ENCODE assay signal across 1 cellular context in genomic region chr14:74511966-74512365, GRCh38.
TF ChIP-seq lines count a peak whose summit lies in the region.

No MANE protein-coding gene starts in this region.

TF ChIP-seq in endothelial cell of umbilical vein, 7 proteins besides CTCF, POLR2A, EP300 and RAD21:
- TF ChIP-seq GATA2 (IDR thresholded peaks at IDR 0.05; ENCODE audit: insufficient read depth, insufficient read length, low read depth, low read length) (no peak), FOS (IDR thresholded peaks at IDR 0.05; ENCODE audit: borderline replicate concordance, insufficient read depth, low read length) (no peak), EZH2 (IDR thresholded peaks at IDR 0.05; ENCODE audit: borderline replicate concordance, low read depth, low read length, severe bottlenecking) (no peak), MYC (IDR thresholded peaks at IDR 0.05; ENCODE audit: low read depth, low read length) (no peak), MAX (IDR thresholded peaks at IDR 0.05; ENCODE audit: insufficient read depth, insufficient read length) (no peak), POLR2AphosphoS5 (IDR thresholded peaks at IDR 0.05; ENCODE audit: insufficient read depth, low read depth, low read length) (no peak), JUN (IDR thresholded peaks at IDR 0.05; ENCODE audit: borderline replicate concordance, insufficient read depth, insufficient read length, low read depth) (no peak)
